In genomic region chr17:50853015-50853615, GRCh38 we compare ENCODE assay signal across 13 cellular contexts. TPM values are rescaled to one million over a fixed set of nuclear protein-coding genes. Genes with fewer than 3 reads are reported as not detected.
DNase-seq lines count a peak whose midpoint lies in the region; ATAC-seq and TF ChIP-seq lines count a peak whose summit lies in the region.
"Had no signal": no experiment of that assay in that cellular context is flagged by ENCODE, and none has a peak within 500 bp of the region (broad histone marks: within the 10 kb centered on the region; RNA-seq: fewer than 3 reads in every experiment).

No MANE protein-coding gene starts in this region.

- H3K9me3 Mint-ChIP-seq in brain: peaks cover 0 to 2% (median 0%) of the 10 kb centered on the region in 5 experiments
- H3K9me3 Mint-ChIP-seq in memory B cell: peaks cover 7% of the 10 kb centered on the region

- H3K4me1 ChIP-seq in cardiac muscle cell (ENCODE audit: low read depth) (peaks cover 36% of the 10 kb centered on the region), upper lobe of right lung (peaks cover 17% of the 10 kb centered on the region)

- TF ChIP-seq CTCF in cardiac muscle cell (IDR thresholded peaks at IDR 0.05; ENCODE audit: low read depth, low read length) (no peak), brain (conservative IDR thresholded peaks at IDR 0.05) (no peak), upper lobe of right lung (IDR thresholded peaks at IDR 0.05) (no peak)

- H3K4me3 ChIP-seq in cardiac muscle cell: no peak overlapping the region
- no peak overlapping the region for H3K4me3 ChIP-seq in upper lobe of right lung

- intact Hi-C loops in Right ventricle myocardium inferior (cut with DNase I) (loop anchor here (2.0 kb wide), 1 partner anchor 98 kb away; no protein-coding TSS in a partner anchor), upper lobe of right lung (cut with DNase I) (loop anchor here (5.0 kb wide), 1 partner anchor 94 kb away; no protein-coding TSS in a partner anchor)

- H3K27ac Mint-ChIP-seq in brain (peak overlapping the region in 3 of 5 experiments; percentile 38 to 88 (median 87)), memory B cell (no peak overlapping the region)

- H3K27me3 Mint-ChIP-seq in brain (peaks cover 8% of the 10 kb centered on the region), memory B cell (no peaks in the 10 kb centered on the region)

- DNase-seq in cardiac muscle cell (ENCODE audit: low read depth in 1 of 2, low spot score in 1 of 2): peak in 1 of 2 donors; percentile 84
- no peak for DNase-seq in Right ventricle myocardium inferior (ENCODE audit: missing footprints)
- no peak for DNase-seq in memory B cell (ENCODE audit: low spot score in 2 of 2)
- DNase-seq in upper lobe of right lung: no peak
- DNase-seq in NCI-H345 (lab: John Stamatoyannopoulos, UW): no peak
- DNase-seq in H4 (ENCODE audit: low spot score): no peak
- no peak for DNase-seq in pons (ENCODE audit: low spot score)
- DNase-seq: activated naive CD4-positive, alpha-beta T cell treated with anti-CD3 and anti-CD28 coated beads, Interleukin-2, amount 50 U/mL, for 16 hours; COR-L47; NCI-H1417 treated with DMSO at 0.1 percent for 48 hours had no signal

- peak overlapping the region in 2 of 5 experiments; percentile 7 to 63 for H3K4me3 Mint-ChIP-seq in brain
- peak overlapping the region; percentile 76 for H3K4me3 Mint-ChIP-seq in memory B cell

- H3K4me1 Mint-ChIP-seq in brain (peaks cover 40% of the 10 kb centered on the region), memory B cell (peaks cover 8% of the 10 kb centered on the region)

- H3K9me3 ChIP-seq in cardiac muscle cell (ENCODE audit: low read depth): no peaks in the 10 kb centered on the region
- H3K9me3 ChIP-seq in upper lobe of right lung: no peaks in the 10 kb centered on the region

- H3K36me3 ChIP-seq in cardiac muscle cell (no peaks in the 10 kb centered on the region), upper lobe of right lung (no peaks in the 10 kb centered on the region)

- no peaks in the 10 kb centered on the region for H3K27me3 ChIP-seq in cardiac muscle cell
- no peaks in the 10 kb centered on the region for H3K27me3 ChIP-seq in upper lobe of right lung

- ATAC-seq in Right ventricle myocardium inferior (no peak), memory B cell (ENCODE audit: low read depth) (no peak), upper lobe of right lung (no peak)

- H3K36me3 Mint-ChIP-seq in brain (no peaks in the 10 kb centered on the region), memory B cell (peaks cover 3% of the 10 kb centered on the region)

- peak overlapping the region; percentile 79 for H3K27ac ChIP-seq in cardiac muscle cell
- peak overlapping the region; percentile 28 for H3K27ac ChIP-seq in upper lobe of right lung
- H3K27ac ChIP-seq: HL-60 had no signal

RNA-seq across cellular contexts. Expression of gene TOB1, which starts 13.0 kb away (rescaled TPM):
- total RNA-seq in cardiac muscle cell: 17.1 and 35.4 TPM in 2 replicates
- 29.9 and 46.1 TPM in 2 replicates for polyA plus RNA-seq in cardiac muscle cell
- 83.3 TPM for total RNA-seq in Right ventricle myocardium inferior
- 14.6 TPM for polyA plus RNA-seq in brain (ENCODE audit: insufficient read depth, low read depth, low replicate concordance)
- total RNA-seq in upper lobe of right lung: 70.1 TPM
- 3.1 and 7.0 TPM in 2 replicates for total RNA-seq in H4 (2014; rRNA removed; shearing (Covaris generic))

RNA-seq across cellular contexts. Expression of gene WFIKKN2, which starts 17.7 kb away (rescaled TPM):
- 0.18 TPM in 1 of 2 replicates, not detected in the other for total RNA-seq in cardiac muscle cell
- 0.34 and 0.40 TPM in 2 replicates for polyA plus RNA-seq in cardiac muscle cell
- 0.14 TPM for total RNA-seq in Right ventricle myocardium inferior
- polyA plus RNA-seq in brain (ENCODE audit: insufficient read depth, low read depth, low replicate concordance): 0.70 TPM
- 0.69 TPM for total RNA-seq in upper lobe of right lung
- total RNA-seq in H4 (2014; rRNA removed; shearing (Covaris generic)): not detected in 2 replicates
- total RNA-seq: epithelial cell of proximal tubule had no signal
